Comparison of ENCODE assay signal across 21 cellular contexts in genomic region chr22:39094717-39095389, GRCh38. TPM values are rescaled to one million over a fixed set of nuclear protein-coding genes. Genes with fewer than 3 reads are reported as not detected.
DNase-seq lines count a peak whose midpoint lies in the region; ATAC-seq and TF ChIP-seq lines count a peak whose summit lies in the region.
"Had no signal": no experiment of that assay in that cellular context is flagged by ENCODE, and none has a peak within 500 bp of the region (broad histone marks: within the 10 kb centered on the region; RNA-seq: fewer than 3 reads in every experiment).

No MANE protein-coding gene starts in this region.

- peaks cover 59 to 98% (median 82%) of the 10 kb centered on the region in 4 donors for H3K4me1 Mint-ChIP-seq in CD4-positive, alpha-beta memory T cell
- H3K4me1 Mint-ChIP-seq in activated T-helper 2 cell treated with anti-CD3 and anti-CD28 coated beads, Interferon-gamma antibody, Interleukin-2, Interleukin-4, amounts not matched to agents 10 μg/mL and 5 μg/mL and 100 μg/mL, durations not matched to agents 14 hours and 24 hours and 36 hours (ENCODE audit: low read depth), result peaks cover 84% of the 10 kb centered on the region
- peaks cover 35 to 96% (median 82%) of the 10 kb centered on the region in 7 donors for H3K4me1 Mint-ChIP-seq in naive thymus-derived CD4-positive, alpha-beta T cell
- H3K4me1 Mint-ChIP-seq in osteocyte (ENCODE audit: unreplicated experiment), result peaks cover 7% of the 10 kb centered on the region

- in situ Hi-C loops in GM13976 (cut with MboI; ENCODE audit: low sequenced_read_pairs, unreplicated experiment) (no loop called here), GM13977 (cut with MboI; ENCODE audit: low pct_unique_long_range_greater_than_20kb, low sequenced_read_pairs, unreplicated experiment) (no loop called here)

- H3K27ac Mint-ChIP-seq in CD4-positive, alpha-beta memory T cell, result peak overlapping the region; percentile 94 to 99 (median 96)
- peak overlapping the region; percentile 88 for H3K27ac Mint-ChIP-seq in activated T-helper 2 cell treated with anti-CD3 and anti-CD28 coated beads, Interferon-gamma antibody, Interleukin-2, Interleukin-4, amounts not matched to agents 10 μg/mL and 5 μg/mL and 100 μg/mL, durations not matched to agents 14 hours and 24 hours and 36 hours
- peak overlapping the region; percentile 9 to 94 (median 82) for H3K27ac Mint-ChIP-seq in naive thymus-derived CD4-positive, alpha-beta T cell
- no peak overlapping the region for H3K27ac Mint-ChIP-seq in osteocyte (ENCODE audit: unreplicated experiment)
- H3K27ac Mint-ChIP-seq: nephron had no signal

- DNase-seq in CD4-positive, alpha-beta memory T cell, result peak; percentile 59 to 73 (median 65)
- DNase-seq in GM13976 (ENCODE audit: low spot score), result peak; percentile 2
- no peak for DNase-seq in activated T-helper 2 cell treated with anti-CD3 and anti-CD28 coated beads, Interferon-gamma antibody, Interleukin-2, Interleukin-4, amounts not matched to agents 10 μg/mL and 5 μg/mL and 100 μg/mL, durations not matched to agents 14 hours and 24 hours and 36 hours (ENCODE audit: low spot score)
- DNase-seq in naive thymus-derived CD4-positive, alpha-beta T cell, result peak in 7 of 9 donors; percentile 20 to 62 (median 48)
- DNase-seq in osteocyte (ENCODE audit: extremely low spot score, unreplicated experiment), result no peak
- DNase-seq in GM13977 (ENCODE audit: low spot score), result no peak
- no peak for DNase-seq in occipital lobe (lab: John Stamatoyannopoulos, UW)
- DNase-seq: DMS153, esophagus squamous epithelium, NCI-H1048, NCI-H2107, NCI-H524, PC-3, stomach, upper lobe of left lung had no signal

- CTCF ChIA-PET in CD4-positive, alpha-beta memory T cell (lab: Charles Lee; ENCODE audit: partially characterized antibody), result interaction anchor here (0.9 to 1.2 kb wide), 4 partner anchors 15 to 91 kb away, joined by 3 to 5 read pairs (median 4); no protein-coding TSS in a partner anchor
- CTCF ChIA-PET in naive thymus-derived CD4-positive, alpha-beta T cell (lab: Charles Lee), result interaction anchor here (0.6 to 1.0 kb wide), 2 partner anchors 23 to 170 kb away, joined by 3 to 4 read pairs; no protein-coding TSS in a partner anchor

- intact Hi-C loops in CD4-positive, alpha-beta memory T cell (cut with micrococcal nuclease), result loop anchor here (5.0 kb wide), 1 partner anchor 73 kb away; the partner anchor contains the start of gene APOBEC3D
- intact Hi-C loops in activated T-helper 2 cell treated with anti-CD3 and anti-CD28 coated beads, Interferon-gamma antibody, Interleukin-2, Interleukin-4, amounts not matched to agents 10 μg/mL and 5 μg/mL and 100 μg/mL, durations not matched to agents 14 hours and 24 hours and 36 hours (cut with micrococcal nuclease), result loop anchor here (5.0 to 10.0 kb wide), 3 partner anchors 83 to 340 kb away; partner anchors contain the start of genes APOBEC3C and SUN2
- intact Hi-C loops in naive thymus-derived CD4-positive, alpha-beta T cell (cut with micrococcal nuclease), result loop anchor here in 1 of 2 donors (5.0 kb wide), 2 partner anchors 53 to 73 kb away; partner anchors contain the start of genes APOBEC3D and APOBEC3F

- H3K4me3 ChIP-seq in CD4-positive, alpha-beta memory T cell (ENCODE audit: low read length in 2 of 2), result peak overlapping the region; percentile 26 to 45
- no peak overlapping the region for H3K4me3 ChIP-seq in naive thymus-derived CD4-positive, alpha-beta T cell (ENCODE audit: low read length)
- H3K4me3 ChIP-seq: breast epithelium, esophagus squamous epithelium, SK-N-MC, stomach, upper lobe of left lung had no signal

- H3K4me3 Mint-ChIP-seq in CD4-positive, alpha-beta memory T cell, result peak overlapping the region in 7 of 8 donors; percentile 49 to 88 (median 68)
- H3K4me3 Mint-ChIP-seq in activated T-helper 2 cell treated with anti-CD3 and anti-CD28 coated beads, Interferon-gamma antibody, Interleukin-2, Interleukin-4, amounts not matched to agents 10 μg/mL and 5 μg/mL and 100 μg/mL, durations not matched to agents 14 hours and 24 hours and 36 hours (ENCODE audit: low read depth), result no peak overlapping the region
- peak overlapping the region in 7 of 10 donors; percentile 31 to 57 (median 50) for H3K4me3 Mint-ChIP-seq in naive thymus-derived CD4-positive, alpha-beta T cell
- H3K4me3 Mint-ChIP-seq in osteocyte (ENCODE audit: unreplicated experiment), result no peak overlapping the region
- H3K4me3 Mint-ChIP-seq: nephron had no signal

- H3K27ac ChIP-seq in CD4-positive, alpha-beta memory T cell (ENCODE audit: low read depth, low read length), result peak overlapping the region; percentile 70
- H3K27ac ChIP-seq in naive thymus-derived CD4-positive, alpha-beta T cell (ENCODE audit: low read depth, low read length), result peak overlapping the region; percentile 33
- H3K27ac ChIP-seq: breast epithelium, KMS-11, SK-N-MC had no signal

- no peaks in the 10 kb centered on the region for H3K27me3 Mint-ChIP-seq in CD4-positive, alpha-beta memory T cell
- no peaks in the 10 kb centered on the region for H3K27me3 Mint-ChIP-seq in activated T-helper 2 cell treated with anti-CD3 and anti-CD28 coated beads, Interferon-gamma antibody, Interleukin-2, Interleukin-4, amounts not matched to agents 10 μg/mL and 5 μg/mL and 100 μg/mL, durations not matched to agents 14 hours and 24 hours and 36 hours (ENCODE audit: low read depth)
- H3K27me3 Mint-ChIP-seq in naive thymus-derived CD4-positive, alpha-beta T cell, result no peaks in the 10 kb centered on the region
- peaks cover 18% of the 10 kb centered on the region for H3K27me3 Mint-ChIP-seq in osteocyte (ENCODE audit: unreplicated experiment)

- H3K36me3 ChIP-seq in CD4-positive, alpha-beta memory T cell (ENCODE audit: insufficient read depth, low read length), result no peaks in the 10 kb centered on the region
- no peaks in the 10 kb centered on the region for H3K36me3 ChIP-seq in naive thymus-derived CD4-positive, alpha-beta T cell (ENCODE audit: control insufficient read depth in 2 of 3, insufficient read depth in 3 of 3, low read length in 3 of 3)
- H3K36me3 ChIP-seq: breast epithelium, esophagus squamous epithelium, stomach, upper lobe of left lung had no signal

- no peaks in the 10 kb centered on the region for H3K27me3 ChIP-seq in CD4-positive, alpha-beta memory T cell (ENCODE audit: insufficient read depth, low read length)
- H3K27me3 ChIP-seq in naive thymus-derived CD4-positive, alpha-beta T cell (ENCODE audit: control insufficient read depth in 2 of 2, insufficient read depth in 2 of 2, low read length in 2 of 2), result no peaks in the 10 kb centered on the region
- H3K27me3 ChIP-seq: breast epithelium, upper lobe of left lung had no signal

- H3K36me3 Mint-ChIP-seq in CD4-positive, alpha-beta memory T cell, result peaks cover 0 to 4% of the 10 kb centered on the region in 2 donors
- no peaks in the 10 kb centered on the region for H3K36me3 Mint-ChIP-seq in activated T-helper 2 cell treated with anti-CD3 and anti-CD28 coated beads, Interferon-gamma antibody, Interleukin-2, Interleukin-4, amounts not matched to agents 10 μg/mL and 5 μg/mL and 100 μg/mL, durations not matched to agents 14 hours and 24 hours and 36 hours (ENCODE audit: low read depth)
- peaks cover 0 to 3% (median 0%) of the 10 kb centered on the region in 5 donors for H3K36me3 Mint-ChIP-seq in naive thymus-derived CD4-positive, alpha-beta T cell
- H3K36me3 Mint-ChIP-seq in osteocyte (ENCODE audit: unreplicated experiment), result no peaks in the 10 kb centered on the region

- H3K4me1 ChIP-seq in CD4-positive, alpha-beta memory T cell (ENCODE audit: insufficient read depth, low read length), result peaks cover 99% of the 10 kb centered on the region
- peaks cover 72 to 92% of the 10 kb centered on the region in 2 donors for H3K4me1 ChIP-seq in naive thymus-derived CD4-positive, alpha-beta T cell (ENCODE audit: control insufficient read depth in 2 of 2, insufficient read depth in 2 of 2, low read length in 2 of 2)

- no peak for ATAC-seq in naive thymus-derived CD4-positive, alpha-beta T cell
- ATAC-seq in GM21367 (IDR thresholded peaks at IDR 0.05; ENCODE audit: unreplicated experiment), result no peak
- ATAC-seq: PC-3 had no signal

- H3K9me3 ChIP-seq in CD4-positive, alpha-beta memory T cell (ENCODE audit: control insufficient read depth in 1 of 2, low read length in 2 of 2), result no peaks in the 10 kb centered on the region
- H3K9me3 ChIP-seq in naive thymus-derived CD4-positive, alpha-beta T cell (ENCODE audit: control insufficient read depth in 2 of 3, low read length in 3 of 3), result no peaks in the 10 kb centered on the region
- H3K9me3 ChIP-seq: breast epithelium, esophagus squamous epithelium, stomach, upper lobe of left lung had no signal

- no peak for TF ChIP-seq CTCF in GM13976 (IDR thresholded peaks at IDR 0.05; ENCODE audit: borderline replicate concordance, control extremely low read depth, extremely low read depth, insufficient read depth, missing control alignments)
- no peak for TF ChIP-seq CTCF in osteocyte (IDR thresholded peaks at IDR 0.05)
- TF ChIP-seq CTCF in GM13977 (IDR thresholded peaks at IDR 0.05; ENCODE audit: extremely low read depth, insufficient read depth, missing control alignments), result no peak

- H3K9me3 Mint-ChIP-seq in CD4-positive, alpha-beta memory T cell, result no peaks in the 10 kb centered on the region
- H3K9me3 Mint-ChIP-seq in activated T-helper 2 cell treated with anti-CD3 and anti-CD28 coated beads, Interferon-gamma antibody, Interleukin-2, Interleukin-4, amounts not matched to agents 10 μg/mL and 5 μg/mL and 100 μg/mL, durations not matched to agents 14 hours and 24 hours and 36 hours, result no peaks in the 10 kb centered on the region
- H3K9me3 Mint-ChIP-seq in naive thymus-derived CD4-positive, alpha-beta T cell, result no peaks in the 10 kb centered on the region
- H3K9me3 Mint-ChIP-seq in osteocyte (ENCODE audit: unreplicated experiment), result no peaks in the 10 kb centered on the region
- H3K9me3 Mint-ChIP-seq: nephron had no signal

- POLR2A ChIA-PET in CD4-positive, alpha-beta memory T cell (lab: Charles Lee; ENCODE audit: partially characterized antibody), result interaction anchor here (0.8 to 1.5 kb wide), 13 partner anchors 13 to 343 kb away, joined by 3 to 6 read pairs (median 3); partner anchors contain the start of genes APOBEC3C and APOBEC3G
- POLR2A ChIA-PET in naive thymus-derived CD4-positive, alpha-beta T cell (lab: Charles Lee), result interaction anchor here (0.7 to 1.4 kb wide), 8 partner anchors 10 to 222 kb away, joined by 3 to 5 read pairs (median 3); partner anchors contain the start of gene APOBEC3G

RNA-seq across cellular contexts. Expression of gene APOBEC3H, which starts 2.2 kb away (rescaled TPM):
- 1 to 10 TPM; 7.5 to 8.5 TPM for total RNA-seq in CD4-positive, alpha-beta memory T cell
- polyA plus RNA-seq in CD4-positive, alpha-beta memory T cell, result 1 to 10 TPM; 5.7 to 6.2 TPM
- total RNA-seq in activated T-helper 2 cell treated with anti-CD3 and anti-CD28 coated beads, Interferon-gamma antibody, Interleukin-2, Interleukin-4, amounts not matched to agents 10 μg/mL and 5 μg/mL and 100 μg/mL, durations not matched to agents 14 hours and 24 hours and 36 hours, result 7.3 and 8.3 TPM in 2 replicates
- 10 to 100 TPM in 1 of 5 experiments, 1 to 10 TPM in 1, under 1 TPM in 2, not detected in 1; 0.29 to 31.3 (median 1.5) TPM for total RNA-seq in naive thymus-derived CD4-positive, alpha-beta T cell
- not detected for polyA plus RNA-seq in naive thymus-derived CD4-positive, alpha-beta T cell
- total RNA-seq in osteocyte (not detected in 2 replicates), occipital lobe (not detected)
- total RNA-seq: lung microvascular endothelial cell had no signal

RNA-seq across cellular contexts. Expression of gene APOBEC3G, which starts 17.8 kb away (rescaled TPM):
- 10 to 100 TPM; 44.5 to 47.5 TPM for total RNA-seq in CD4-positive, alpha-beta memory T cell
- 100 to 1,000 TPM in 1 of 2 donors, 10 to 100 TPM in 1; 98.5 to 110 TPM for polyA plus RNA-seq in CD4-positive, alpha-beta memory T cell
- 61.4 and 63.7 TPM in 2 replicates for total RNA-seq in activated T-helper 2 cell treated with anti-CD3 and anti-CD28 coated beads, Interferon-gamma antibody, Interleukin-2, Interleukin-4, amounts not matched to agents 10 μg/mL and 5 μg/mL and 100 μg/mL, durations not matched to agents 14 hours and 24 hours and 36 hours
- 10 to 100 TPM; 18.5 to 93.2 (median 21.0) TPM for total RNA-seq in naive thymus-derived CD4-positive, alpha-beta T cell
- polyA plus RNA-seq in naive thymus-derived CD4-positive, alpha-beta T cell, result 10 to 100 TPM; 22.9 to 32.7 TPM
- total RNA-seq in osteocyte (2.7 and 3.0 TPM in 2 replicates), occipital lobe (1.9 TPM)

RNA-seq across cellular contexts. Expression of gene APOBEC3F, which starts 54.2 kb away (rescaled TPM):
- 10 to 100 TPM; 18.3 to 18.4 TPM for total RNA-seq in CD4-positive, alpha-beta memory T cell
- polyA plus RNA-seq in CD4-positive, alpha-beta memory T cell, result 10 to 100 TPM in 1 of 2 donors, 1 to 10 TPM in 1; 3.3 to 15.4 TPM
- total RNA-seq in activated T-helper 2 cell treated with anti-CD3 and anti-CD28 coated beads, Interferon-gamma antibody, Interleukin-2, Interleukin-4, amounts not matched to agents 10 μg/mL and 5 μg/mL and 100 μg/mL, durations not matched to agents 14 hours and 24 hours and 36 hours, result 23.8 and 24.1 TPM in 2 replicates
- 10 to 100 TPM; 12.5 to 40.4 (median 12.7) TPM for total RNA-seq in naive thymus-derived CD4-positive, alpha-beta T cell
- 1 to 10 TPM; 4.9 to 9.1 TPM for polyA plus RNA-seq in naive thymus-derived CD4-positive, alpha-beta T cell
- 9.9 and 13.0 TPM in 2 replicates for total RNA-seq in osteocyte
- total RNA-seq in occipital lobe, result 0.31 TPM
- total RNA-seq: PC-3 had no signal

RNA-seq across cellular contexts. Expression of gene CBX7, which starts 57.6 kb away (rescaled TPM):
- 100 to 1,000 TPM; 181 to 198 TPM for total RNA-seq in CD4-positive, alpha-beta memory T cell
- polyA plus RNA-seq in CD4-positive, alpha-beta memory T cell, result 10 to 100 TPM; 22.8 to 38.8 TPM
- 11.6 and 11.8 TPM in 2 replicates for total RNA-seq in activated T-helper 2 cell treated with anti-CD3 and anti-CD28 coated beads, Interferon-gamma antibody, Interleukin-2, Interleukin-4, amounts not matched to agents 10 μg/mL and 5 μg/mL and 100 μg/mL, durations not matched to agents 14 hours and 24 hours and 36 hours
- 100 to 1,000 TPM in 2 of 5 experiments, 10 to 100 TPM in 3; 14.2 to 164 (median 76.9) TPM for total RNA-seq in naive thymus-derived CD4-positive, alpha-beta T cell
- 10 to 100 TPM; 24.1 to 32.7 TPM for polyA plus RNA-seq in naive thymus-derived CD4-positive, alpha-beta T cell
- 8.1 and 9.6 TPM in 2 replicates for total RNA-seq in osteocyte
- 6.6 TPM for total RNA-seq in occipital lobe

Comparison
In these comparisons a context has a peak if more than half of its experiments do, and no peak if none do; other contexts are left out.
1. DNase-seq: peak in CD4-positive, alpha-beta memory T cell (5 of 5), GM13976 (single experiment) and naive thymus-derived CD4-positive, alpha-beta T cell (7 of 9); none in activated T-helper 2 cell treated with anti-CD3 and anti-CD28 coated beads, Interferon-gamma antibody, Interleukin-2, Interleukin-4, amounts not matched to agents 10 μg/mL and 5 μg/mL and 100 μg/mL, durations not matched to agents 14 hours and 24 hours and 36 hours (single experiment), osteocyte (single experiment), GM13977 (single experiment) and occipital lobe (single experiment).
2. H3K4me3 Mint-ChIP-seq: peak in CD4-positive, alpha-beta memory T cell (7 of 8) and naive thymus-derived CD4-positive, alpha-beta T cell (7 of 10); none in activated T-helper 2 cell treated with anti-CD3 and anti-CD28 coated beads, Interferon-gamma antibody, Interleukin-2, Interleukin-4, amounts not matched to agents 10 μg/mL and 5 μg/mL and 100 μg/mL, durations not matched to agents 14 hours and 24 hours and 36 hours (single experiment) and osteocyte (single experiment).